Comparison of ENCODE assay signal across 22 cellular contexts in the genomic region with DNA sequence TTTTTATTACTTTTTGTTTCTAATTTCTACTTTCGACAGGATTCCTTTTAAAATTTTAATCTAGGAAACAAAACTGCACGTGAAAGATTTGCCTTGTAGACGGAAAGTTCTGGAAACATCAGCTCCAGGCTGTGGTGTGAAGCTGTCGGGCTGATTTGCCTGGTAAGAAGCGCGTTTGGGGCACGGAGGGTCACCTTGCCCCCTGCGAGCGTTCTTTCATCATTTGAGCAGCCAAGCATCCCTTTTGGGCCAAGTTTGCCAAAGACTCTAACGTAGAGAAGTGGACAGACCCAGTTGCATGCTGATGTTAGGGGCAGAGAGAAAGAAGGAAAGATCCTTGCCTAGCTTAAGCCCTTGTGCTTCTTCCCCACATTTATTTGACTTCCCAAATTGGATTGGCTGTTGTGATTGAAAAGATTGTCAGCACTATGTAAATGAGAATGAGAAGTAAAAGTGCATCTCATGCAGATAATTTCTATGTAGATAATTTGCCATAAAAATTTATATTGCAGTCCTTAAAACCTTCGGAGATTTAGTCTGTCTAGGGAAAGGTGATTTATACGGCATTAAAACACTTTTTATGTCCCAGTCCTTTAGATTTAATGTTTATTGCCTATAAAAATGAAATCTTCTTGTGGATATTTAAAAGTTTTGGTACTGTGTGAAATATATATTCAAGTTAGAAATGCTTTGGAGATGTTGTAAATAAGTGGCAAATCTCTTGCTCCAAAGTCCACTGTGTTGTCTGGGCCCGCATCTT.
DNase-seq lines count a peak whose midpoint lies in the region; ATAC-seq and TF ChIP-seq lines count a peak whose summit lies in the region.
"Had no signal": no experiment of that assay in that cellular context is flagged by ENCODE, and none has a peak within 500 bp of the region (broad histone marks: within the 10 kb centered on the region; RNA-seq: fewer than 3 reads in every experiment).

No MANE protein-coding gene starts in this region.

- DNase-seq in GM23338 (ENCODE audit: low spot score) (no peak), SK-N-MC (ENCODE audit: low read depth, low spot score) (no peak), islet precursor cell (peak; percentile 32), sigmoid colon (no peak), hypothalamus (lab: John Stamatoyannopoulos, UW) (no peak)
- no peak for DNase-seq in stimulated activated CD8-positive, alpha-beta memory T cell treated with anti-CD3 and anti-CD28 coated beads, Interleukin-4, amount 100 ng/mL, for 48 hours
- DNase-seq in activated CD8-positive, alpha-beta memory T cell treated with anti-CD3 and anti-CD28 coated beads, Interleukin-2, amount 10 ng/mL, durations not matched to agents 7 days and 5 days = no peak
- DNase-seq: CD4-positive, CD25-positive, alpha-beta regulatory T cell; DMS153; DND-41; KBM-7; MG63; NCI-H1694; NCI-H2029 treated with DMSO at 0.1 percent for 48 hours; NCI-H446 treated with DMSO at 0.1 percent for 48 hours; NCI-H526; NCI-H82; NK-92 treated with Interleukin-12 subunit alpha and Interleukin-12 subunit beta, amount 100 ng/mL, for 24 hours; RPMI8226; SHP77 had no signal

- TF ChIP-seq EP300 in sigmoid colon (IDR thresholded peaks at IDR 0.05) = no peak

- H3K27ac Mint-ChIP-seq in GM23338 = peak overlapping the region; percentile 78; the same call in 1 of the 2 replicates
- no peak overlapping the region for H3K27ac Mint-ChIP-seq in activated CD8-positive, alpha-beta memory T cell treated with anti-CD3 and anti-CD28 coated beads, Interleukin-2, amount 10 ng/mL, durations not matched to agents 7 days and 5 days
- H3K27ac Mint-ChIP-seq: CD4-positive, CD25-positive, alpha-beta regulatory T cell had no signal

- peaks cover 5% of the 10 kb centered on the region for H3K27me3 Mint-ChIP-seq in GM23338 (ENCODE audit: insufficient read depth, low read depth, poor library complexity)
- H3K27me3 Mint-ChIP-seq in activated CD8-positive, alpha-beta memory T cell treated with anti-CD3 and anti-CD28 coated beads, Interleukin-2, amount 10 ng/mL, durations not matched to agents 7 days and 5 days = no peaks in the 10 kb centered on the region
- H3K27me3 Mint-ChIP-seq: CD4-positive, CD25-positive, alpha-beta regulatory T cell had no signal

- CTCF ChIA-PET in activated CD8-positive, alpha-beta memory T cell treated with anti-CD3 and anti-CD28 coated beads, Interleukin-2, amount 10 ng/mL, durations not matched to agents 7 days and 5 days (lab: Charles Lee) = interaction anchor here (1.0 kb wide), 1 partner anchor 482 kb away, joined by 3 read pairs; no protein-coding TSS in a partner anchor

- no peak overlapping the region for H2AFZ ChIP-seq in GM23338

- no peaks in the 10 kb centered on the region for H3K27me3 ChIP-seq in GM23338 (ENCODE audit: insufficient read depth)
- no peaks in the 10 kb centered on the region for H3K27me3 ChIP-seq in sigmoid colon
- H3K27me3 ChIP-seq: MG63 had no signal

- H3K36me3 ChIP-seq in GM23338 (ENCODE audit: insufficient read depth) (no peaks in the 10 kb centered on the region), SK-N-MC (ENCODE audit: insufficient read depth, low read length) (no peaks in the 10 kb centered on the region), sigmoid colon (no peaks in the 10 kb centered on the region)
- H3K36me3 ChIP-seq: MG63 had no signal

- H3K9ac ChIP-seq in SK-N-MC (ENCODE audit: insufficient read length) = no peak overlapping the region

- ATAC-seq in GM23338 = no peak
- no peak for ATAC-seq in GM21737 (IDR thresholded peaks at IDR 0.05; ENCODE audit: unreplicated experiment)
- no peak for ATAC-seq in activated CD8-positive, alpha-beta memory T cell treated with anti-CD3 and anti-CD28 coated beads, Interleukin-2, amount 10 ng/mL, durations not matched to agents 7 days and 5 days
- ATAC-seq: HCT116 had no signal

- H3K27ac ChIP-seq in GM23338 (ENCODE audit: low read depth) (peak overlapping the region; percentile 21; the same call in 1 of the 2 replicates), SK-N-MC (no peak overlapping the region), sigmoid colon (peak overlapping the region in 3 of 4 donors; percentile 9 to 84 (median 30))

- no peaks in the 10 kb centered on the region for H3F3A ChIP-seq in GM23338 (replicated peaks; ENCODE audit: low read depth)

- intact Hi-C loops in sigmoid colon (cut with DNase I) = no loop called here

- H3K4me3 Mint-ChIP-seq in GM23338 = no peak overlapping the region
- H3K4me3 Mint-ChIP-seq in activated CD8-positive, alpha-beta memory T cell treated with anti-CD3 and anti-CD28 coated beads, Interleukin-2, amount 10 ng/mL, durations not matched to agents 7 days and 5 days = no peak overlapping the region
- H3K4me3 Mint-ChIP-seq: CD4-positive, CD25-positive, alpha-beta regulatory T cell had no signal

- WGBS in sigmoid colon, 2 donors = 76 to 88% methylated on average over 13 of the region's 13 CpGs

- no peak overlapping the region for H3K4me3 ChIP-seq in GM23338
- 0 out of 2 replicates have a peak overlapping the region, but pooled peaks have one; percentile 8 for H3K4me3 ChIP-seq in SK-N-MC
- H3K4me3 ChIP-seq in sigmoid colon = no peak overlapping the region
- H3K4me3 ChIP-seq: MG63 had no signal

- peaks cover 64% of the 10 kb centered on the region for H4K20me1 ChIP-seq in GM23338 (replicated peaks; ENCODE audit: insufficient read depth)

- TF ChIP-seq CTCF in GM23338 (conservative IDR thresholded peaks at IDR 0.05; ENCODE audit: low read depth in 2 of 2) (no peak), sigmoid colon (IDR thresholded peaks at IDR 0.05) (no peak)

- H3K4me1 ChIP-seq in GM23338 (ENCODE audit: insufficient read depth) (peaks cover 23% of the 10 kb centered on the region), sigmoid colon (peaks cover 0 to 56% (median 47%) of the 10 kb centered on the region in 4 donors)

- H3K36me3 Mint-ChIP-seq in GM23338 (ENCODE audit: low read depth) = peaks cover 4% of the 10 kb centered on the region; the same call in 1 of the 3 replicates
- no peaks in the 10 kb centered on the region for H3K36me3 Mint-ChIP-seq in activated CD8-positive, alpha-beta memory T cell treated with anti-CD3 and anti-CD28 coated beads, Interleukin-2, amount 10 ng/mL, durations not matched to agents 7 days and 5 days
- H3K36me3 Mint-ChIP-seq: CD4-positive, CD25-positive, alpha-beta regulatory T cell had no signal

- no peak for TF ChIP-seq POLR2A in sigmoid colon (IDR thresholded peaks at IDR 0.05)

- peaks cover 100% of the 10 kb centered on the region for H3K79me2 ChIP-seq in GM23338 (replicated peaks; ENCODE audit: insufficient read depth)

- peaks cover 57% of the 10 kb centered on the region for H3K4me1 Mint-ChIP-seq in GM23338
- H3K4me1 Mint-ChIP-seq in activated CD8-positive, alpha-beta memory T cell treated with anti-CD3 and anti-CD28 coated beads, Interleukin-2, amount 10 ng/mL, durations not matched to agents 7 days and 5 days = no peaks in the 10 kb centered on the region

- no peak overlapping the region for H3K4me2 ChIP-seq in GM23338

- H3K9me3 Mint-ChIP-seq in GM23338 = no peaks in the 10 kb centered on the region; the same call in 2 of the 3 replicates
- no peaks in the 10 kb centered on the region for H3K9me3 Mint-ChIP-seq in activated CD8-positive, alpha-beta memory T cell treated with anti-CD3 and anti-CD28 coated beads, Interleukin-2, amount 10 ng/mL, durations not matched to agents 7 days and 5 days (ENCODE audit: low read depth)
- H3K9me3 Mint-ChIP-seq: CD4-positive, CD25-positive, alpha-beta regulatory T cell had no signal

- H3K9me3 ChIP-seq in SK-N-MC (ENCODE audit: low read depth, low read length) = no peaks in the 10 kb centered on the region
- H3K9me3 ChIP-seq in sigmoid colon = no peaks in the 10 kb centered on the region
- H3K9me3 ChIP-seq: MG63 had no signal

- no peaks in the 10 kb centered on the region for H3K9me2 ChIP-seq in GM23338 (ENCODE audit: insufficient read depth)

TF ChIP-seq in GM23338, 12 proteins besides CTCF, POLR2A, EP300 and RAD21 (continues in another document):
- TF ChIP-seq NANOG (IDR thresholded peaks at IDR 0.05; ENCODE audit: borderline replicate concordance) (no peak), EZH2 (IDR thresholded peaks at IDR 0.05; ENCODE audit: low read depth, unreplicated experiment) (no peak), POLR2AphosphoS5 (IDR thresholded peaks at IDR 0.05; ENCODE audit: low read depth) (no peak), EZH2phosphoT487 (IDR thresholded peaks at IDR 0.05; ENCODE audit: unreplicated experiment) (no peak), CREB1 (CRISPR knock-in tag; IDR thresholded peaks at IDR 0.05; ENCODE audit: low read depth) (no peak), JUNB (IDR thresholded peaks at IDR 0.05; ENCODE audit: unreplicated experiment) (no peak), ZNF331 (CRISPR knock-in tag; IDR thresholded peaks at IDR 0.05; ENCODE audit: low read depth) (no peak)
- TF ChIP-seq, protein P1, sequence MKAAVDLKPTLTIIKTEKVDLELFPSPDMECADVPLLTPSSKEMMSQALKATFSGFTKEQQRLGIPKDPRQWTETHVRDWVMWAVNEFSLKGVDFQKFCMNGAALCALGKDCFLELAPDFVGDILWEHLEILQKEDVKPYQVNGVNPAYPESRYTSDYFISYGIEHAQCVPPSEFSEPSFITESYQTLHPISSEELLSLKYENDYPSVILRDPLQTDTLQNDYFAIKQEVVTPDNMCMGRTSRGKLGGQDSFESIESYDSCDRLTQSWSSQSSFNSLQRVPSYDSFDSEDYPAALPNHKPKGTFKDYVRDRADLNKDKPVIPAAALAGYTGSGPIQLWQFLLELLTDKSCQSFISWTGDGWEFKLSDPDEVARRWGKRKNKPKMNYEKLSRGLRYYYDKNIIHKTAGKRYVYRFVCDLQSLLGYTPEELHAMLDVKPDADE (IDR thresholded peaks at IDR 0.05) = no peak
